Comparison of ENCODE assay signal across 1 cellular context in genomic region chr11:93570759-93571413, GRCh38.
TF ChIP-seq lines count a peak whose summit lies in the region.

No MANE protein-coding gene starts in this region.

TF ChIP-seq in HepG2, 621 proteins besides CTCF, POLR2A, EP300 and RAD21 (continued from another document and continues in another):
- TF ChIP-seq ZNF710 (CRISPR knock-in tag; IDR thresholded peaks at IDR 0.05; ENCODE audit: borderline replicate concordance) (peak; percentile 35; the same call in 1 of the 2 replicates), THAP7 (CRISPR knock-in tag; IDR thresholded peaks at IDR 0.05) (no peak), KLF15 (CRISPR knock-in tag; IDR thresholded peaks at IDR 0.05; ENCODE audit: borderline replicate concordance) (no peak), ZNF556 (CRISPR knock-in tag; IDR thresholded peaks at IDR 0.05; ENCODE audit: borderline replicate concordance) (no peak), HINFP (CRISPR knock-in tag; IDR thresholded peaks at IDR 0.05; ENCODE audit: low read depth) (no peak), ELF1 (CRISPR knock-in tag; IDR thresholded peaks at IDR 0.05) (peak; percentile 53; the same call in 1 of the 2 replicates), RARG (CRISPR knock-in tag; IDR thresholded peaks at IDR 0.05; ENCODE audit: low read depth) (no peak), PITX1 (CRISPR knock-in tag; IDR thresholded peaks at IDR 0.05) (peak; percentile 66), ZNF879 (CRISPR knock-in tag; IDR thresholded peaks at IDR 0.05) (no peak), ZIK1 (CRISPR knock-in tag; IDR thresholded peaks at IDR 0.05; ENCODE audit: borderline replicate concordance, low read depth) (no peak), CEBPG (CRISPR knock-in tag; IDR thresholded peaks at IDR 0.05) (peak; percentile 85), FOXJ3 (CRISPR knock-in tag; IDR thresholded peaks at IDR 0.05; ENCODE audit: borderline replicate concordance) (peak; percentile 69; the same call in 1 of the 2 replicates), ZNF781 (CRISPR knock-in tag; IDR thresholded peaks at IDR 0.05; ENCODE audit: borderline replicate concordance, not compliant biosample characterization) (no peak), TFDP2 (CRISPR knock-in tag; IDR thresholded peaks at IDR 0.05) (peak; percentile 74), ZNF331 (CRISPR knock-in tag; IDR thresholded peaks at IDR 0.05) (peak; percentile 81), NBN (conservative IDR thresholded peaks at IDR 0.05) (no peak), PRDM4 (CRISPR knock-in tag; IDR thresholded peaks at IDR 0.05; ENCODE audit: borderline replicate concordance) (no peak), ZNF609 (CRISPR knock-in tag; IDR thresholded peaks at IDR 0.05; ENCODE audit: borderline replicate concordance) (no peak), GFI1 (CRISPR knock-in tag; IDR thresholded peaks at IDR 0.05; ENCODE audit: borderline replicate concordance) (no peak), ZNF674 (CRISPR knock-in tag; IDR thresholded peaks at IDR 0.05; ENCODE audit: low read depth) (no peak), SOX5 (CRISPR knock-in tag; IDR thresholded peaks at IDR 0.05; ENCODE audit: borderline replicate concordance) (peak; percentile 55; the same call in 1 of the 2 replicates), HNRNPK (IDR thresholded peaks at IDR 0.05; ENCODE audit: low read depth, low read length, poor library complexity, severe bottlenecking) (no peak), XBP1 (CRISPR knock-in tag; IDR thresholded peaks at IDR 0.05) (no peak), GPBP1L1 (CRISPR knock-in tag; IDR thresholded peaks at IDR 0.05) (no peak), BORCS8-MEF2B (CRISPR knock-in tag; IDR thresholded peaks at IDR 0.05) (no peak), ZNF562 (CRISPR knock-in tag; IDR thresholded peaks at IDR 0.05; ENCODE audit: borderline replicate concordance) (no peak), ZUFSP (CRISPR knock-in tag; IDR thresholded peaks at IDR 0.05; ENCODE audit: borderline replicate concordance) (no peak), ZSCAN31 (CRISPR knock-in tag; IDR thresholded peaks at IDR 0.05; ENCODE audit: low read depth) (no peak), PBX2 (CRISPR knock-in tag; IDR thresholded peaks at IDR 0.05) (no peak), ZNF660 (CRISPR knock-in tag; IDR thresholded peaks at IDR 0.05; ENCODE audit: borderline replicate concordance, low read depth) (no peak), ZNF24 (IDR thresholded peaks at IDR 0.05) (no peak), ZNF383 (CRISPR knock-in tag; IDR thresholded peaks at IDR 0.05; ENCODE audit: borderline replicate concordance) (no peak), TP53 (CRISPR knock-in tag; conservative IDR thresholded peaks at IDR 0.05) (no peak), NFRKB (IDR thresholded peaks at IDR 0.05) (no peak), ZNF839 (CRISPR knock-in tag; IDR thresholded peaks at IDR 0.05; ENCODE audit: borderline replicate concordance) (no peak), KDM1A (CRISPR knock-in tag; IDR thresholded peaks at IDR 0.05) (no peak), KDM3A (CRISPR knock-in tag; IDR thresholded peaks at IDR 0.05; ENCODE audit: low read depth) (0 out of 2 replicates have a peak, but pooled peaks have one; percentile 27), RFX5 (IDR thresholded peaks at IDR 0.05; ENCODE audit: low read depth, low read length) (no peak), JDP2 (CRISPR knock-in tag; IDR thresholded peaks at IDR 0.05; ENCODE audit: borderline replicate concordance) (no peak), TBL1XR1 (IDR thresholded peaks at IDR 0.05; ENCODE audit: borderline replicate concordance, low read length, partially characterized antibody) (peak; percentile 38)
- TF ChIP-seq, protein P1, sequence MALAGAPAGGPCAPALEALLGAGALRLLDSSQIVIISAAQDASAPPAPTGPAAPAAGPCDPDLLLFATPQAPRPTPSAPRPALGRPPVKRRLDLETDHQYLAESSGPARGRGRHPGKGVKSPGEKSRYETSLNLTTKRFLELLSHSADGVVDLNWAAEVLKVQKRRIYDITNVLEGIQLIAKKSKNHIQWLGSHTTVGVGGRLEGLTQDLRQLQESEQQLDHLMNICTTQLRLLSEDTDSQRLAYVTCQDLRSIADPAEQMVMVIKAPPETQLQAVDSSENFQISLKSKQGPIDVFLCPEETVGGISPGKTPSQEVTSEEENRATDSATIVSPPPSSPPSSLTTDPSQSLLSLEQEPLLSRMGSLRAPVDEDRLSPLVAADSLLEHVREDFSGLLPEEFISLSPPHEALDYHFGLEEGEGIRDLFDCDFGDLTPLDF (CRISPR knock-in tag; IDR thresholded peaks at IDR 0.05) = no peak
